8 cellular contexts compared by ENCODE assay signal in genomic region chr15:66923438-66923881, GRCh38.
DNase-seq lines count a peak whose midpoint lies in the region; ATAC-seq and TF ChIP-seq lines count a peak whose summit lies in the region.

No MANE protein-coding gene starts in this region.

- TF ChIP-seq CTCF in MM.1S (IDR thresholded peaks at IDR 0.05; ENCODE audit: low read length) (peak; percentile 59), ovary (IDR thresholded peaks at IDR 0.05) (no peak)

- intact Hi-C loops in ovary (cut with DNase I), result no loop called here

- H3K4me3 ChIP-seq in MM.1S (ENCODE audit: low read length) (no peak overlapping the region), ovary (no peak overlapping the region)

- H3K36me3 ChIP-seq in MM.1S (replicated peaks; ENCODE audit: insufficient read depth, low read length), result no peaks in the 10 kb centered on the region
- no peaks in the 10 kb centered on the region for H3K36me3 ChIP-seq in ovary

- peak overlapping the region; percentile 22; the same call in 1 of the 2 replicates for H2AFZ ChIP-seq in MM.1S (ENCODE audit: low read length)

- H3F3A ChIP-seq in MM.1S (ENCODE audit: insufficient read depth, low read length), result no peaks in the 10 kb centered on the region

- H3K4me1 ChIP-seq in MM.1S (ENCODE audit: low read length) (no peaks in the 10 kb centered on the region), ovary (ENCODE audit: insufficient read depth) (no peaks in the 10 kb centered on the region)

- no peak overlapping the region for H3K9ac ChIP-seq in MM.1S (ENCODE audit: low read length)

- DNase-seq in D341Med (ENCODE audit: low spot score) (peak; percentile 62), MM.1S (no peak), kidney tubule cell (ENCODE audit: low spot score) (peak; percentile 29), ovary (no peak), AG20443 (ENCODE audit: low spot score) (no peak)
- peak; percentile 36 for DNase-seq in activated naive CD4-positive, alpha-beta T cell treated with Interleukin-2 at 50 U/mL for 16 hours

- H3K27me3 ChIP-seq in MM.1S (replicated peaks; ENCODE audit: insufficient read depth, low read length) (no peaks in the 10 kb centered on the region), ovary (no peaks in the 10 kb centered on the region)

- no peak overlapping the region for H3K4me2 ChIP-seq in MM.1S (ENCODE audit: low read depth, low read length)

- no peaks in the 10 kb centered on the region for H4K20me1 ChIP-seq in MM.1S (ENCODE audit: insufficient read depth, low read length)

- TF ChIP-seq EP300 in ovary (IDR thresholded peaks at IDR 0.05), result no peak

- no peak overlapping the region for H3K27ac ChIP-seq in MM.1S (ENCODE audit: low read length)
- H3K27ac ChIP-seq in ovary, result no peak overlapping the region

- H3K79me2 ChIP-seq in MM.1S (ENCODE audit: low read length), result no peaks in the 10 kb centered on the region

- TF ChIP-seq POLR2A in ovary (IDR thresholded peaks at IDR 0.05), result no peak

- WGBS in ovary, 3 donors, result 19 to 39% (median 23%) methylated on average over 7 of the region's 7 CpGs

- ATAC-seq in HG03196 (IDR thresholded peaks at IDR 0.05; ENCODE audit: unreplicated experiment) (no peak), HG03025 (IDR thresholded peaks at IDR 0.05; ENCODE audit: low FRiP score, unreplicated experiment) (no peak)

- H3K9me2 ChIP-seq in MM.1S (replicated peaks; ENCODE audit: insufficient read depth, low read length), result no peaks in the 10 kb centered on the region

- H3K9me3 ChIP-seq in MM.1S (replicated peaks; ENCODE audit: insufficient read depth, low read length), result no peaks in the 10 kb centered on the region
- no peaks in the 10 kb centered on the region for H3K9me3 ChIP-seq in ovary

Comparison
In these comparisons a context has a peak if more than half of its experiments do, and no peak if none do; other contexts are left out.
1. DNase-seq: peak in D341Med (single experiment), activated naive CD4-positive, alpha-beta T cell treated with Interleukin-2 at 50 U/mL for 16 hours (single experiment) and kidney tubule cell (single experiment); none in MM.1S (single experiment), ovary (0 of 5) and AG20443 (single experiment).